9 cellular contexts compared by ENCODE assay signal in the genomic region with DNA sequence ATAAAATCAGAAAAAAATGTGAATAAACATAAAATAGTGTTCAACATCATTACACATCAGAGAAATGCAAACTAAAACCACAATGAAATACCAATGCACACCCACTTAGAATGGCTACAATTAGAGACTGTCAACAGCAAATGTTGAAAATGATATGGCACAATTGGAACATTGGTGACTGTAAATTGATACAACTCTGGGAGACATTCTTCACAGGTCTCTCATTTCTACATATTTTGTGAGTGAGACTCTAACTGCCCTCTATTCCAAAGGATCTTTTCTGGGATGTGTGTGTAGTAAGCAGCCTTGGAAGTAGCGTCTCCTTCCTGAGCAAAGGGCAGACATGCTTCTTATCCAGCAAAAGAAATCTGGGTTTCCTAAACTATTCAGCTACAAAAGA.
"Had no signal": no experiment of that assay in that cellular context is flagged by ENCODE, and none has a peak within 500 bp of the region (broad histone marks: within the 10 kb centered on the region; RNA-seq: fewer than 3 reads in every experiment).

No MANE protein-coding gene starts in this region.

- H3K4me3 Mint-ChIP-seq: stimulated activated naive CD8-positive, alpha-beta T cell treated with anti-CD3 and anti-CD28 coated beads, Interleukin-15, amount 100 ng/mL, for 72 hours had no signal

- H3K4me3 ChIP-seq: testis, upper lobe of right lung had no signal

- H3K27me3 ChIP-seq: testis, upper lobe of right lung had no signal

- H3K27ac ChIP-seq: testis, upper lobe of right lung had no signal

- H3K4me1 ChIP-seq: testis, upper lobe of right lung had no signal

- H3K36me3 Mint-ChIP-seq: activated naive CD4-positive, alpha-beta T cell treated with anti-CD3 and anti-CD28 coated beads, Interleukin-2, amount 50 U/mL, for 72 hours had no signal

- H3K36me3 ChIP-seq: upper lobe of right lung had no signal

- DNase-seq: effector CD4-positive, alpha-beta T cell; hypothalamus; stimulated activated CD4-positive, alpha-beta T cell treated with anti-CD3 and anti-CD28 coated beads, Interleukin-4, amount 100 ng/mL, for 4 hours; stimulated activated naive CD8-positive, alpha-beta T cell treated with anti-CD3 and anti-CD28 coated beads, Interleukin-15, amount 100 ng/mL, for 72 hours; T-helper 2 cell; testis; upper lobe of right lung had no signal

- H3K9me3 Mint-ChIP-seq: activated naive CD4-positive, alpha-beta T cell treated with anti-CD3 and anti-CD28 coated beads, Interleukin-2, amount 50 U/mL, for 72 hours; stimulated activated naive CD8-positive, alpha-beta T cell treated with anti-CD3 and anti-CD28 coated beads, Interleukin-15, amount 100 ng/mL, for 72 hours had no signal

- H3K27ac Mint-ChIP-seq: activated naive CD4-positive, alpha-beta T cell treated with anti-CD3 and anti-CD28 coated beads, Interleukin-2, amount 50 U/mL, for 72 hours; stimulated activated naive CD8-positive, alpha-beta T cell treated with anti-CD3 and anti-CD28 coated beads, Interleukin-15, amount 100 ng/mL, for 72 hours had no signal

- H3K4me1 Mint-ChIP-seq: stimulated activated naive CD8-positive, alpha-beta T cell treated with anti-CD3 and anti-CD28 coated beads, Interleukin-15, amount 100 ng/mL, for 72 hours had no signal

- ATAC-seq: activated CD4-positive, CD25-positive, alpha-beta regulatory T cell treated with anti-CD3 and anti-CD28 coated beads, Interleukin-2, amount 50 U/mL, for 24 hours; activated naive CD4-positive, alpha-beta T cell treated with anti-CD3 and anti-CD28 coated beads, Interleukin-2, amount 50 U/mL, for 72 hours; stimulated activated naive CD8-positive, alpha-beta T cell treated with anti-CD3 and anti-CD28 coated beads, Interleukin-15, amount 100 ng/mL, for 72 hours; upper lobe of right lung had no signal
